In genomic region chr17:32341857-32342602, GRCh38 we compare ENCODE assay signal across 1 cellular context.
TF ChIP-seq lines count a peak whose summit lies in the region.

Gene C17orf75 (minus strand): TSS chr17:32342173. CDS start chr17:32342139, 34 bp downstream.

TF ChIP-seq in HepG2, 621 proteins besides CTCF, POLR2A, EP300 and RAD21 (continued from another document and continues in another):
- TF ChIP-seq ZBTB40 (IDR thresholded peaks at IDR 0.05) (0 out of 2 replicates have a peak, but pooled peaks have one; percentile 48), ZBTB40 (CRISPR knock-in tag; IDR thresholded peaks at IDR 0.05) (peak; percentile 96), ZNF225 (CRISPR knock-in tag; IDR thresholded peaks at IDR 0.05) (peak; percentile 71; the same call in 1 of the 2 replicates), ETV5 (CRISPR knock-in tag; IDR thresholded peaks at IDR 0.05; ENCODE audit: borderline replicate concordance) (peak; percentile 66), FOXK1 (CRISPR knock-in tag; IDR thresholded peaks at IDR 0.05; ENCODE audit: borderline replicate concordance, low read depth) (peak; percentile 81; the same call in 1 of the 2 replicates), HDAC1 (CRISPR knock-in tag; IDR thresholded peaks at IDR 0.05) (peak; percentile 91), FUBP1 (CRISPR knock-in tag; IDR thresholded peaks at IDR 0.05; ENCODE audit: borderline replicate concordance) (peak; percentile 49; the same call in 1 of the 2 replicates), ZNF20 (CRISPR knock-in tag; IDR thresholded peaks at IDR 0.05) (0 out of 2 replicates have a peak, but pooled peaks have one; percentile 27), ZNF713 (CRISPR knock-in tag; IDR thresholded peaks at IDR 0.05) (0 out of 2 replicates have a peak, but pooled peaks have one; percentile 29), ZNF7 (CRISPR knock-in tag; IDR thresholded peaks at IDR 0.05) (0 out of 2 replicates have a peak, but pooled peaks have one; percentile 29), MTA1 (CRISPR knock-in tag; IDR thresholded peaks at IDR 0.05; ENCODE audit: borderline replicate concordance) (peak; percentile 55; the same call in 1 of the 2 replicates), SETDB1 (CRISPR knock-in tag; IDR thresholded peaks at IDR 0.05; ENCODE audit: borderline replicate concordance) (no peak), ZNF564 (CRISPR knock-in tag; IDR thresholded peaks at IDR 0.05) (peak; percentile 78; the same call in 1 of the 2 replicates), KAT8 (CRISPR knock-in tag; IDR thresholded peaks at IDR 0.05) (peak; percentile 97), ZMAT3 (CRISPR knock-in tag; conservative IDR thresholded peaks at IDR 0.05) (peak; percentile 53; the same call in 1 of the 2 replicates), CBX5 (CRISPR knock-in tag; IDR thresholded peaks at IDR 0.05; ENCODE audit: borderline replicate concordance) (peak; percentile 98), BRD4 (CRISPR knock-in tag; IDR thresholded peaks at IDR 0.05) (peak; percentile 87), ADNP (CRISPR knock-in tag; IDR thresholded peaks at IDR 0.05) (peak; percentile 66; the same call in 1 of the 2 replicates), HOXD1 (CRISPR knock-in tag; IDR thresholded peaks at IDR 0.05) (peak; percentile 58; the same call in 1 of the 2 replicates), ERF (CRISPR knock-in tag; IDR thresholded peaks at IDR 0.05) (peak; percentile 87; the same call in 1 of the 2 replicates), ZNF235 (CRISPR knock-in tag; IDR thresholded peaks at IDR 0.05; ENCODE audit: borderline replicate concordance) (no peak), ARHGAP35 (CRISPR knock-in tag; IDR thresholded peaks at IDR 0.05; ENCODE audit: borderline replicate concordance) (peak; percentile 85; the same call in 1 of the 2 replicates), ZNF558 (CRISPR knock-in tag; IDR thresholded peaks at IDR 0.05; ENCODE audit: borderline replicate concordance) (no peak), ZNF441 (CRISPR knock-in tag; IDR thresholded peaks at IDR 0.05; ENCODE audit: borderline replicate concordance) (peak; percentile 57; the same call in 1 of the 2 replicates), DMAP1 (CRISPR knock-in tag; IDR thresholded peaks at IDR 0.05) (peak; percentile 94), ZNF773 (CRISPR knock-in tag; IDR thresholded peaks at IDR 0.05; ENCODE audit: borderline replicate concordance) (peak; percentile 78; the same call in 1 of the 2 replicates), FOXO1 (CRISPR knock-in tag; IDR thresholded peaks at IDR 0.05) (peak; percentile 79), ZBTB43 (CRISPR knock-in tag; conservative IDR thresholded peaks at IDR 0.05) (peak; percentile 58; the same call in 1 of the 2 replicates), DR1 (CRISPR knock-in tag; IDR thresholded peaks at IDR 0.05) (peak; percentile 70; the same call in 1 of the 2 replicates), ZGPAT (CRISPR knock-in tag; IDR thresholded peaks at IDR 0.05) (peak; percentile 88), ZNF800 (CRISPR knock-in tag; IDR thresholded peaks at IDR 0.05) (peak; percentile 67; the same call in 1 of the 2 replicates), ATF7-NPFF (CRISPR knock-in tag; IDR thresholded peaks at IDR 0.05; ENCODE audit: low read depth) (peak; percentile 90), HOXA3 (CRISPR knock-in tag; IDR thresholded peaks at IDR 0.05) (peak; percentile 93), ZSCAN12 (CRISPR knock-in tag; IDR thresholded peaks at IDR 0.05) (no peak), PRDM10 (CRISPR knock-in tag; IDR thresholded peaks at IDR 0.05; ENCODE audit: low read depth) (peak; percentile 59; the same call in 1 of the 2 replicates), ATF3 (CRISPR knock-in tag; IDR thresholded peaks at IDR 0.05) (peak; percentile 68; the same call in 1 of the 2 replicates), ZNF777 (CRISPR knock-in tag; IDR thresholded peaks at IDR 0.05) (peak; percentile 89), SIX4 (CRISPR knock-in tag; IDR thresholded peaks at IDR 0.05) (peak; percentile 78)
